ENCODE assay signal across 2 cellular contexts in the genomic region with DNA sequence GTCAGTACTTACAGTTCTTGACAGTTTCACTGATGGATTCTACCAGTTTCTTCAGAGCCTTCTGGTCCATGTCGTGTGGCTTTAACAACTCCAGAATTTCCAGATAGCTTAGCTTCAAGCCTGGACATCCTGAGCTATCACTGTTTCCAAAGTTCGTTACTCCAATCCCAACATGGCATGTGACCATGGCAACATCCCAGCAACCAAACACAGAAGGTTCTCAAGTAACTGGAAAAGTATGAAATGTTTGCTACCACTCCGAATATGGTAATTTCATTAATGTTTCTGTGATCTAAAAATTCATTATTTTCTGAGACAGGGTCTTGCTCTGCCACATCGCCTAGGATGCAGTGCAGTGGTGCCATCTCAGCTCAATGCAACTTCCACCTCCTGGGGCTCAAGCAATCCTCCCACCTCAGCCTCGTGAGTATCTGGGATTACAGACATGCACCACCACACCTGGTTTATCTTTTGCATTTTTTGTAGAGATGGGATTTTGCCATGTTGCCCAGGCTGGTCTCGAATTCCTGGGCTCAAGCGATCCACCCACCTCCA.
TF ChIP-seq lines count a peak whose summit lies in the region.

No MANE protein-coding gene starts in this region.

TF ChIP-seq in HCT116, 20 proteins besides CTCF, POLR2A, EP300 and RAD21:
- TF ChIP-seq TCF7L2 (IDR thresholded peaks at IDR 0.05; ENCODE audit: borderline replicate concordance, extremely low read depth, insufficient read depth, insufficient read length): no peak
- TF ChIP-seq ZNF274 (IDR thresholded peaks at IDR 0.05; ENCODE audit: low read depth, low read length): no peak
- no peak for TF ChIP-seq SIN3A (IDR thresholded peaks at IDR 0.05; ENCODE audit: low read depth)
- no peak for TF ChIP-seq JUND (IDR thresholded peaks at IDR 0.05)
- TF ChIP-seq, protein P1, sequence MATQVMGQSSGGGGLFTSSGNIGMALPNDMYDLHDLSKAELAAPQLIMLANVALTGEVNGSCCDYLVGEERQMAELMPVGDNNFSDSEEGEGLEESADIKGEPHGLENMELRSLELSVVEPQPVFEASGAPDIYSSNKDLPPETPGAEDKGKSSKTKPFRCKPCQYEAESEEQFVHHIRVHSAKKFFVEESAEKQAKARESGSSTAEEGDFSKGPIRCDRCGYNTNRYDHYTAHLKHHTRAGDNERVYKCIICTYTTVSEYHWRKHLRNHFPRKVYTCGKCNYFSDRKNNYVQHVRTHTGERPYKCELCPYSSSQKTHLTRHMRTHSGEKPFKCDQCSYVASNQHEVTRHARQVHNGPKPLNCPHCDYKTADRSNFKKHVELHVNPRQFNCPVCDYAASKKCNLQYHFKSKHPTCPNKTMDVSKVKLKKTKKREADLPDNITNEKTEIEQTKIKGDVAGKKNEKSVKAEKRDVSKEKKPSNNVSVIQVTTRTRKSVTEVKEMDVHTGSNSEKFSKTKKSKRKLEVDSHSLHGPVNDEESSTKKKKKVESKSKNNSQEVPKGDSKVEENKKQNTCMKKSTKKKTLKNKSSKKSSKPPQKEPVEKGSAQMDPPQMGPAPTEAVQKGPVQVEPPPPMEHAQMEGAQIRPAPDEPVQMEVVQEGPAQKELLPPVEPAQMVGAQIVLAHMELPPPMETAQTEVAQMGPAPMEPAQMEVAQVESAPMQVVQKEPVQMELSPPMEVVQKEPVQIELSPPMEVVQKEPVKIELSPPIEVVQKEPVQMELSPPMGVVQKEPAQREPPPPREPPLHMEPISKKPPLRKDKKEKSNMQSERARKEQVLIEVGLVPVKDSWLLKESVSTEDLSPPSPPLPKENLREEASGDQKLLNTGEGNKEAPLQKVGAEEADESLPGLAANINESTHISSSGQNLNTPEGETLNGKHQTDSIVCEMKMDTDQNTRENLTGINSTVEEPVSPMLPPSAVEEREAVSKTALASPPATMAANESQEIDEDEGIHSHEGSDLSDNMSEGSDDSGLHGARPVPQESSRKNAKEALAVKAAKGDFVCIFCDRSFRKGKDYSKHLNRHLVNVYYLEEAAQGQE (IDR thresholded peaks at IDR 0.05; ENCODE audit: low read depth): no peak

TF ChIP-seq in H1, 55 proteins besides CTCF, POLR2A, EP300 and RAD21:
- no peak for TF ChIP-seq HDAC2 (IDR thresholded peaks at IDR 0.05; ENCODE audit: borderline replicate concordance in 1 of 2, low read depth in 2 of 2, low read length in 2 of 2)
- TF ChIP-seq, protein P2, sequence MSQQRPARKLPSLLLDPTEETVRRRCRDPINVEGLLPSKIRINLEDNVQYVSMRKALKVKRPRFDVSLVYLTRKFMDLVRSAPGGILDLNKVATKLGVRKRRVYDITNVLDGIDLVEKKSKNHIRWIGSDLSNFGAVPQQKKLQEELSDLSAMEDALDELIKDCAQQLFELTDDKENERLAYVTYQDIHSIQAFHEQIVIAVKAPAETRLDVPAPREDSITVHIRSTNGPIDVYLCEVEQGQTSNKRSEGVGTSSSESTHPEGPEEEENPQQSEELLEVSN (IDR thresholded peaks at IDR 0.05): no peak
- no peak for TF ChIP-seq TAF1 (IDR thresholded peaks at IDR 0.05; ENCODE audit: low read depth, low read length)
- no peak for TF ChIP-seq CBX8 (IDR thresholded peaks at IDR 0.05; ENCODE audit: borderline replicate concordance, low read depth, low read length)
- TF ChIP-seq MAFK (IDR thresholded peaks at IDR 0.05; ENCODE audit: low read depth, low read length): no peak
- TF ChIP-seq POLR2AphosphoS5 (IDR thresholded peaks at IDR 0.05; ENCODE audit: low read depth, low read length): peak; percentile 24; the same call in 1 of the 2 replicates
- TF ChIP-seq PHF8 (conservative IDR thresholded peaks at IDR 0.05; ENCODE audit: low read depth, low read length): no peak
- TF ChIP-seq, protein P3, sequence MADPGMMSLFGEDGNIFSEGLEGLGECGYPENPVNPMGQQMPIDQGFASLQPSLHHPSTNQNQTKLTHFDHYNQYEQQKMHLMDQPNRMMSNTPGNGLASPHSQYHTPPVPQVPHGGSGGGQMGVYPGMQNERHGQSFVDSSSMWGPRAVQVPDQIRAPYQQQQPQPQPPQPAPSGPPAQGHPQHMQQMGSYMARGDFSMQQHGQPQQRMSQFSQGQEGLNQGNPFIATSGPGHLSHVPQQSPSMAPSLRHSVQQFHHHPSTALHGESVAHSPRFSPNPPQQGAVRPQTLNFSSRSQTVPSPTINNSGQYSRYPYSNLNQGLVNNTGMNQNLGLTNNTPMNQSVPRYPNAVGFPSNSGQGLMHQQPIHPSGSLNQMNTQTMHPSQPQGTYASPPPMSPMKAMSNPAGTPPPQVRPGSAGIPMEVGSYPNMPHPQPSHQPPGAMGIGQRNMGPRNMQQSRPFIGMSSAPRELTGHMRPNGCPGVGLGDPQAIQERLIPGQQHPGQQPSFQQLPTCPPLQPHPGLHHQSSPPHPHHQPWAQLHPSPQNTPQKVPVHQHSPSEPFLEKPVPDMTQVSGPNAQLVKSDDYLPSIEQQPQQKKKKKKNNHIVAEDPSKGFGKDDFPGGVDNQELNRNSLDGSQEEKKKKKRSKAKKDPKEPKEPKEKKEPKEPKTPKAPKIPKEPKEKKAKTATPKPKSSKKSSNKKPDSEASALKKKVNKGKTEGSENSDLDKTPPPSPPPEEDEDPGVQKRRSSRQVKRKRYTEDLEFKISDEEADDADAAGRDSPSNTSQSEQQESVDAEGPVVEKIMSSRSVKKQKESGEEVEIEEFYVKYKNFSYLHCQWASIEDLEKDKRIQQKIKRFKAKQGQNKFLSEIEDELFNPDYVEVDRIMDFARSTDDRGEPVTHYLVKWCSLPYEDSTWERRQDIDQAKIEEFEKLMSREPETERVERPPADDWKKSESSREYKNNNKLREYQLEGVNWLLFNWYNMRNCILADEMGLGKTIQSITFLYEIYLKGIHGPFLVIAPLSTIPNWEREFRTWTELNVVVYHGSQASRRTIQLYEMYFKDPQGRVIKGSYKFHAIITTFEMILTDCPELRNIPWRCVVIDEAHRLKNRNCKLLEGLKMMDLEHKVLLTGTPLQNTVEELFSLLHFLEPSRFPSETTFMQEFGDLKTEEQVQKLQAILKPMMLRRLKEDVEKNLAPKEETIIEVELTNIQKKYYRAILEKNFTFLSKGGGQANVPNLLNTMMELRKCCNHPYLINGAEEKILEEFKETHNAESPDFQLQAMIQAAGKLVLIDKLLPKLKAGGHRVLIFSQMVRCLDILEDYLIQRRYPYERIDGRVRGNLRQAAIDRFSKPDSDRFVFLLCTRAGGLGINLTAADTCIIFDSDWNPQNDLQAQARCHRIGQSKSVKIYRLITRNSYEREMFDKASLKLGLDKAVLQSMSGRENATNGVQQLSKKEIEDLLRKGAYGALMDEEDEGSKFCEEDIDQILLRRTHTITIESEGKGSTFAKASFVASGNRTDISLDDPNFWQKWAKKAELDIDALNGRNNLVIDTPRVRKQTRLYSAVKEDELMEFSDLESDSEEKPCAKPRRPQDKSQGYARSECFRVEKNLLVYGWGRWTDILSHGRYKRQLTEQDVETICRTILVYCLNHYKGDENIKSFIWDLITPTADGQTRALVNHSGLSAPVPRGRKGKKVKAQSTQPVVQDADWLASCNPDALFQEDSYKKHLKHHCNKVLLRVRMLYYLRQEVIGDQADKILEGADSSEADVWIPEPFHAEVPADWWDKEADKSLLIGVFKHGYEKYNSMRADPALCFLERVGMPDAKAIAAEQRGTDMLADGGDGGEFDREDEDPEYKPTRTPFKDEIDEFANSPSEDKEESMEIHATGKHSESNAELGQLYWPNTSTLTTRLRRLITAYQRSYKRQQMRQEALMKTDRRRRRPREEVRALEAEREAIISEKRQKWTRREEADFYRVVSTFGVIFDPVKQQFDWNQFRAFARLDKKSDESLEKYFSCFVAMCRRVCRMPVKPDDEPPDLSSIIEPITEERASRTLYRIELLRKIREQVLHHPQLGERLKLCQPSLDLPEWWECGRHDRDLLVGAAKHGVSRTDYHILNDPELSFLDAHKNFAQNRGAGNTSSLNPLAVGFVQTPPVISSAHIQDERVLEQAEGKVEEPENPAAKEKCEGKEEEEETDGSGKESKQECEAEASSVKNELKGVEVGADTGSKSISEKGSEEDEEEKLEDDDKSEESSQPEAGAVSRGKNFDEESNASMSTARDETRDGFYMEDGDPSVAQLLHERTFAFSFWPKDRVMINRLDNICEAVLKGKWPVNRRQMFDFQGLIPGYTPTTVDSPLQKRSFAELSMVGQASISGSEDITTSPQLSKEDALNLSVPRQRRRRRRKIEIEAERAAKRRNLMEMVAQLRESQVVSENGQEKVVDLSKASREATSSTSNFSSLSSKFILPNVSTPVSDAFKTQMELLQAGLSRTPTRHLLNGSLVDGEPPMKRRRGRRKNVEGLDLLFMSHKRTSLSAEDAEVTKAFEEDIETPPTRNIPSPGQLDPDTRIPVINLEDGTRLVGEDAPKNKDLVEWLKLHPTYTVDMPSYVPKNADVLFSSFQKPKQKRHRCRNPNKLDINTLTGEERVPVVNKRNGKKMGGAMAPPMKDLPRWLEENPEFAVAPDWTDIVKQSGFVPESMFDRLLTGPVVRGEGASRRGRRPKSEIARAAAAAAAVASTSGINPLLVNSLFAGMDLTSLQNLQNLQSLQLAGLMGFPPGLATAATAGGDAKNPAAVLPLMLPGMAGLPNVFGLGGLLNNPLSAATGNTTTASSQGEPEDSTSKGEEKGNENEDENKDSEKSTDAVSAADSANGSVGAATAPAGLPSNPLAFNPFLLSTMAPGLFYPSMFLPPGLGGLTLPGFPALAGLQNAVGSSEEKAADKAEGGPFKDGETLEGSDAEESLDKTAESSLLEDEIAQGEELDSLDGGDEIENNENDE (IDR thresholded peaks at IDR 0.05; ENCODE audit: insufficient replicate concordance, low read length): no peak
TF ChIP-seq in H1: peak in this region for 1.
